27 cellular contexts compared by ENCODE assay signal in the genomic region with DNA sequence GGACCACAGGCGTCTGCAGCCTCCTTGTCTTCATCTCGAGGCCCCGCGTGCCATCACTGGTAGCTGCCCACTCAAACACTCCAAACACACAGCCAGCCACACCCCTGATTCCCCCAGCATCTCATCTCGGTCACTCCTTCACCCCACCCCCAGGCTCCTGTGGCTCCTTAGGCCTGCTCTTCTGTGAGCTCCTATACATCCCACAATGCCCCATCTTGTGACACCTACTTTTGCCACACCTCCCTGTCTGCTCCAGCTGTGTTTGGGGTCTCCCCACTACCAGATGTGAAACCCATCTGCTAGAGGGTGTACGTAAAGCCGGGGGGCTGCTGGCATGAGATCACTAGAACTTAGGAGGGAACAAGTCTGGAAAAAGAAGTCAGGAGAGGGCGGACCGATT. TPM values are rescaled to one million over a fixed set of nuclear protein-coding genes. Genes with fewer than 3 reads are reported as not detected.
DNase-seq lines count a peak whose midpoint lies in the region; ATAC-seq and TF ChIP-seq lines count a peak whose summit lies in the region.
"Had no signal": no experiment of that assay in that cellular context is flagged by ENCODE, and none has a peak within 500 bp of the region (broad histone marks: within the 10 kb centered on the region; RNA-seq: fewer than 3 reads in every experiment).

No MANE protein-coding gene starts in this region.

- no peak overlapping the region for H3K9ac ChIP-seq in mammary epithelial cell (ENCODE audit: insufficient read depth, low read length)

- CTCF ChIA-PET in MCF 10A (lab: Yijun Ruan, JAX) (interaction anchor here (1.4 kb wide), 1 partner anchor 22 kb away, joined by 8 read pairs; no protein-coding TSS in a partner anchor), mammary epithelial cell (lab: Charles Lee; ENCODE audit: low non-redundant PET) (interaction anchor here (0.5 kb wide), 1 partner anchor 35 kb away, joined by 3 read pairs; no protein-coding TSS in a partner anchor)

- H3K79me2 ChIP-seq in mammary epithelial cell (ENCODE audit: insufficient read depth, low read length): peaks cover 87% of the 10 kb centered on the region

- H3K4me1 ChIP-seq in mammary epithelial cell (ENCODE audit: insufficient read depth, low read length) (peaks cover 69% of the 10 kb centered on the region), adrenal gland (replicated peaks in 1 of 2) (peaks cover 54 to 84% of the 10 kb centered on the region in 2 donors)

- POLR2A ChIA-PET in MCF 10A (lab: Yijun Ruan, JAX): interaction anchor here (1.2 to 1.8 kb wide), 2 partner anchors 10 to 28 kb away, joined by 3 to 6 read pairs; a partner anchor contains a TSS

- in situ Hi-C loops in mammary epithelial cell (cut with MboI; ENCODE audit: low sequenced_read_pairs in 2 of 2): no loop called here

- no peak for TF ChIP-seq POLR2A in adrenal gland (IDR thresholded peaks at IDR 0.05)

- intact Hi-C loops in MCF 10A (cut with micrococcal nuclease): no loop called here
- intact Hi-C loops in mammary epithelial cell (cut with micrococcal nuclease): no loop called here
- intact Hi-C loops in adrenal gland (cut with DNase I): no loop called here
- intact Hi-C loops in posterior vena cava (cut with DNase I): no loop called here

- peak overlapping the region; percentile 29 for H3K4me3 Mint-ChIP-seq in MCF 10A (ENCODE audit: unreplicated experiment)
- peak overlapping the region; percentile 34 to 68 (median 64) for H3K4me3 Mint-ChIP-seq in nephron
- H3K4me3 Mint-ChIP-seq in type B pancreatic cell: peak overlapping the region; percentile 55
- no peak overlapping the region for H3K4me3 Mint-ChIP-seq in activated T-cell treated with anti-CD3 and anti-CD28 coated beads, Interleukin-2, amount 50 U/mL, for 4 hours
- H3K4me3 Mint-ChIP-seq: activated CD8-positive, alpha-beta T cell treated with anti-CD3 and anti-CD28 coated beads for 36 hours had no signal

- WGBS in mammary epithelial cell (ENCODE audit: low coverage, missing lambda C conversion rate): 93% methylated on average over 5 of the region's 9 CpGs
- 76 to 91% (median 82%) methylated on average over 7 to 9 of the region's 9 CpGs for WGBS in adrenal gland, 4 donors

- no peak for ATAC-seq in activated T-cell treated with anti-CD3 and anti-CD28 coated beads, Interleukin-2, amount 50 U/mL, for 4 hours
- ATAC-seq in HG02870 (IDR thresholded peaks at IDR 0.05; ENCODE audit: unreplicated experiment): no peak
- ATAC-seq: activated CD8-positive, alpha-beta T cell treated with anti-CD3 and anti-CD28 coated beads for 36 hours; K562; Panc1 had no signal

- H3K9me3 Mint-ChIP-seq in MCF 10A (ENCODE audit: unreplicated experiment) (no peaks in the 10 kb centered on the region), nephron (no peaks in the 10 kb centered on the region), type B pancreatic cell (no peaks in the 10 kb centered on the region)
- no peaks in the 10 kb centered on the region for H3K9me3 Mint-ChIP-seq in activated T-cell treated with anti-CD3 and anti-CD28 coated beads, Interleukin-2, amount 50 U/mL, for 4 hours
- H3K9me3 Mint-ChIP-seq: activated CD8-positive, alpha-beta T cell treated with anti-CD3 and anti-CD28 coated beads for 36 hours had no signal

- H3K36me3 ChIP-seq in mammary epithelial cell (ENCODE audit: insufficient read depth, low read length): no peaks in the 10 kb centered on the region
- peaks cover 0 to 21% of the 10 kb centered on the region in 2 donors for H3K36me3 ChIP-seq in adrenal gland (replicated peaks in 1 of 2)

- H3K27me3 ChIP-seq in mammary epithelial cell (ENCODE audit: insufficient read depth, low read length) (no peaks in the 10 kb centered on the region), adrenal gland (no peaks in the 10 kb centered on the region)
- H3K27me3 ChIP-seq: body of pancreas, left lung, MG63, thyroid gland had no signal

- H3K27ac ChIP-seq in mammary epithelial cell (ENCODE audit: insufficient read depth, low read depth, low read length) (no peak overlapping the region), adrenal gland (peak overlapping the region; percentile 54 to 97 (median 71))
- H3K27ac ChIP-seq: left lung, psoas muscle had no signal

- peaks cover 2% of the 10 kb centered on the region for H4K20me1 ChIP-seq in mammary epithelial cell (ENCODE audit: insufficient read depth, low read length)

- H3K9me3 ChIP-seq in mammary epithelial cell (replicated peaks; ENCODE audit: insufficient read depth, low read length) (no peaks in the 10 kb centered on the region), adrenal gland (replicated peaks in 1 of 3) (no peaks in the 10 kb centered on the region)
- H3K9me3 ChIP-seq: body of pancreas, left lung, MG63, psoas muscle, thyroid gland had no signal

- peaks cover 33% of the 10 kb centered on the region for H3K4me1 Mint-ChIP-seq in MCF 10A (ENCODE audit: insufficient read depth, unreplicated experiment)
- peaks cover 26% of the 10 kb centered on the region for H3K4me1 Mint-ChIP-seq in nephron
- peaks cover 18% of the 10 kb centered on the region for H3K4me1 Mint-ChIP-seq in type B pancreatic cell (ENCODE audit: unreplicated experiment)
- peaks cover 46% of the 10 kb centered on the region for H3K4me1 Mint-ChIP-seq in activated T-cell treated with anti-CD3 and anti-CD28 coated beads, Interleukin-2, amount 50 U/mL, for 4 hours (ENCODE audit: low read depth)

- DNase-seq in MCF 10A (ENCODE audit: unreplicated experiment) (no peak), mammary epithelial cell (no peak), adrenal gland (no peak), type B pancreatic cell (ENCODE audit: extremely low spot score, unreplicated experiment) (no peak), posterior vena cava (ENCODE audit: low spot score) (no peak)
- no peak for DNase-seq in activated T-cell treated with anti-CD3 and anti-CD28 coated beads, Interleukin-2, amount 50 U/mL, for 4 hours
- DNase-seq: activated CD4-positive, CD25-positive, alpha-beta regulatory T cell treated with anti-CD3 and anti-CD28 coated beads, Interleukin-2, amount 50 U/mL, for 72 hours; activated CD8-positive, alpha-beta T cell treated with anti-CD3 and anti-CD28 coated beads for 36 hours; activated effector memory CD4-positive, alpha-beta T cell treated with anti-CD3 and anti-CD28 coated beads, Interleukin-2, amount 50 U/mL, for 16 hours; COR-L47; DMS79; MG63; NCI-H1105 treated with DMSO at 0.1 percent for 48 hours; NCI-H2029; NCI-H526 treated with DMSO at 0.1 percent for 48 hours; stimulated activated CD4-positive, alpha-beta T cell treated with anti-CD3 and anti-CD28 coated beads, Interleukin-15, amount 100 ng/mL, for 24 hours; stimulated activated naive CD4-positive, alpha-beta T cell treated with Interleukin-2 at 50 U/mL for 16 hours; T-helper 1 cell had no signal

- no peak overlapping the region for H3K4me2 ChIP-seq in mammary epithelial cell (ENCODE audit: insufficient read depth, low read depth, low read length)

- peaks cover 5% of the 10 kb centered on the region for H3K36me3 Mint-ChIP-seq in MCF 10A (ENCODE audit: insufficient read depth, unreplicated experiment)
- H3K36me3 Mint-ChIP-seq in nephron (ENCODE audit: low read depth): peaks cover 4% of the 10 kb centered on the region
- no peaks in the 10 kb centered on the region for H3K36me3 Mint-ChIP-seq in type B pancreatic cell
- H3K36me3 Mint-ChIP-seq in activated T-cell treated with anti-CD3 and anti-CD28 coated beads, Interleukin-2, amount 50 U/mL, for 4 hours (ENCODE audit: insufficient read depth): peaks cover 2% of the 10 kb centered on the region

- no TSS peak for BruUV-seq in MCF 10A (replicated peaks; lab: Mats Ljungman, UMichigan)
- BruUV-seq in mammary epithelial cell (replicated peaks; lab: Mats Ljungman, UMichigan): no TSS peak

- peak overlapping the region; percentile 19 for H3K27ac Mint-ChIP-seq in MCF 10A (ENCODE audit: low read depth, unreplicated experiment)
- peak overlapping the region in 1 of 3 experiments; percentile 68 for H3K27ac Mint-ChIP-seq in nephron
- no peak overlapping the region for H3K27ac Mint-ChIP-seq in type B pancreatic cell
- H3K27ac Mint-ChIP-seq: activated CD8-positive, alpha-beta T cell treated with anti-CD3 and anti-CD28 coated beads for 36 hours had no signal

- H3K4me3 ChIP-seq in mammary epithelial cell (replicated peaks in 1 of 3; ENCODE audit: insufficient read depth in 1 of 3, low read depth in 2 of 3, low read length in 3 of 3): no peak overlapping the region
- no peak overlapping the region for H3K4me3 ChIP-seq in adrenal gland
- H3K4me3 ChIP-seq: body of pancreas, K562, left lung, MG63, psoas muscle, thyroid gland had no signal

- H2AFZ ChIP-seq in mammary epithelial cell (ENCODE audit: low read depth, low read length): no peak overlapping the region

- TF ChIP-seq CTCF in MCF 10A (IDR thresholded peaks at IDR 0.05; ENCODE audit: unreplicated experiment) (no peak), mammary epithelial cell (conservative IDR thresholded peaks at IDR 0.05 in 1 of 2, IDR thresholded peaks at IDR 0.05 in 1 of 2; ENCODE audit: extremely low read depth in 1 of 2, insufficient read depth in 1 of 2, low read depth in 1 of 2, low read length in 2 of 2) (no peak), adrenal gland (IDR thresholded peaks at IDR 0.05) (no peak), nephron (IDR thresholded peaks at IDR 0.05; ENCODE audit: unreplicated experiment in 3 of 3) (no peak), type B pancreatic cell (conservative IDR thresholded peaks at IDR 0.05) (no peak)

- dilution Hi-C loops in mammary epithelial cell (cut with HindIII; ENCODE audit: low sequenced_read_pairs): no loop called here

- H3K27me3 Mint-ChIP-seq in MCF 10A (ENCODE audit: insufficient read depth, unreplicated experiment) (no peaks in the 10 kb centered on the region), nephron (ENCODE audit: low read depth) (no peaks in the 10 kb centered on the region), type B pancreatic cell (peaks cover 2% of the 10 kb centered on the region)
- no peaks in the 10 kb centered on the region for H3K27me3 Mint-ChIP-seq in activated T-cell treated with anti-CD3 and anti-CD28 coated beads, Interleukin-2, amount 50 U/mL, for 4 hours (ENCODE audit: low read depth)
- H3K27me3 Mint-ChIP-seq: activated CD8-positive, alpha-beta T cell treated with anti-CD3 and anti-CD28 coated beads for 36 hours had no signal

RNA-seq across cellular contexts. Expression of a gene that starts 4.1 kb away (rescaled TPM):
- 83.3 and 96.3 TPM in 2 replicates for total RNA-seq in MCF 10A (2022)
- 100 to 1,000 TPM; 116 to 125 TPM for total RNA-seq in mammary epithelial cell
- polyA plus RNA-seq in mammary epithelial cell: 124 TPM
- polyA minus RNA-seq in mammary epithelial cell: 153 TPM
- total RNA-seq in adrenal gland: 100 to 1,000 TPM; 155 to 300 (median 195) TPM
- polyA plus RNA-seq in adrenal gland: 100 to 1,000 TPM in 2 of 3 donors, 10 to 100 TPM in 1; 97.5 to 244 (median 230) TPM
- total RNA-seq in type B pancreatic cell (ENCODE audit: low replicate concordance): 102 and 123 TPM in 2 replicates
- 100 to 1,000 TPM; 107 to 124 (median 116) TPM for total RNA-seq in activated T-cell treated with anti-CD3 and anti-CD28 coated beads, Interleukin-2, amount 50 U/mL, for 4 hours
- 100 to 1,000 TPM; 115 to 143 TPM for total RNA-seq in posterior vena cava

RNA-seq across cellular contexts. Expression of a gene that starts 9.5 kb away (rescaled TPM):
- total RNA-seq in MCF 10A (2022) (1.0 and 1.2 TPM in 2 replicates), mammary epithelial cell (1 to 10 TPM; 1.9 to 2.2 TPM), adrenal gland (10 to 100 TPM in 3 of 8 donors, 1 to 10 TPM in 5; 3.5 to 13.9 (median 9.4) TPM), type B pancreatic cell (ENCODE audit: low replicate concordance) (6.6 and 11.5 TPM in 2 replicates), posterior vena cava (1 to 10 TPM; 3.3 to 3.8 TPM)
- polyA plus RNA-seq in mammary epithelial cell (1.2 TPM), adrenal gland (1 to 10 TPM; 1.2 to 2.3 (median 1.6) TPM)
- polyA minus RNA-seq in mammary epithelial cell: 0.41 TPM
- total RNA-seq in activated T-cell treated with anti-CD3 and anti-CD28 coated beads, Interleukin-2, amount 50 U/mL, for 4 hours: 1 to 10 TPM; 3.6 to 4.1 (median 4.0) TPM
- polyA plus RNA-seq: neural cell had no signal

RNA-seq across cellular contexts. Expression of a gene that starts 38.5 kb away (rescaled TPM):
- total RNA-seq in MCF 10A (2022): 63.3 and 72.7 TPM in 2 replicates
- total RNA-seq in mammary epithelial cell: 10 to 100 TPM; 43.3 to 56.1 TPM
- 98.6 TPM for polyA plus RNA-seq in mammary epithelial cell
- 12.2 TPM for polyA minus RNA-seq in mammary epithelial cell
- 100 to 1,000 TPM in 4 of 8 donors, 10 to 100 TPM in 4; 43.9 to 294 (median 140) TPM for total RNA-seq in adrenal gland
- 100 to 1,000 TPM in 1 of 3 donors, 10 to 100 TPM in 1, 1 to 10 TPM in 1; 2.0 to 120 (median 86.8) TPM for polyA plus RNA-seq in adrenal gland
- 65.7 and 90.1 TPM in 2 replicates for total RNA-seq in type B pancreatic cell (ENCODE audit: low replicate concordance)
- total RNA-seq in activated T-cell treated with anti-CD3 and anti-CD28 coated beads, Interleukin-2, amount 50 U/mL, for 4 hours: 100 to 1,000 TPM; 135 to 157 (median 149) TPM
- 10 to 100 TPM; 58.3 to 66.1 TPM for total RNA-seq in posterior vena cava
